Comparison of ENCODE assay signal across 33 cellular contexts in genomic region chr5:152938630-152939029, GRCh38.
A peak's percentile ranks its signal among the peaks of the same experiment; 100 is the strongest.
DNase-seq lines count a peak whose midpoint lies in the region; ATAC-seq, FAIRE-seq and TF ChIP-seq lines count a peak whose summit lies in the region.
"Had no signal": no experiment of that assay in that cellular context is flagged by ENCODE, and none has a peak within 500 bp of the region (broad histone marks: within the 10 kb centered on the region; RNA-seq: fewer than 3 reads in every experiment).

No MANE protein-coding gene starts in this region.

- no peak overlapping the region for H3K27ac ChIP-seq in right lobe of liver
- no peak overlapping the region for H3K27ac ChIP-seq in HepG2 (ENCODE audit: extremely low read length, insufficient read depth, low read length)
- H3K27ac ChIP-seq: 22Rv1; A549; BLaER1; BLaER1 treated with 17β-estradiol and CSF1 and Interleukin-3, amounts not matched to agents 10 nM and 100 nM; C4-2B had no signal

- H3K27ac Mint-ChIP-seq in HFFc6, result no peak overlapping the region
- H3K27ac Mint-ChIP-seq: B cell; CD14-positive monocyte; CD4-positive, alpha-beta memory T cell; CD4-positive, alpha-beta T cell; CD4-positive, CD25-positive, alpha-beta regulatory T cell; CD8-positive, alpha-beta memory T cell; CD8-positive, alpha-beta T cell had no signal

- TF ChIP-seq RAD21 in HepG2 (CRISPR knock-in tag; IDR thresholded peaks at IDR 0.05), result no peak

- H3K79me2 ChIP-seq in HepG2 (ENCODE audit: insufficient read depth, low read length), result no peaks in the 10 kb centered on the region

- intact Hi-C loops in right lobe of liver (cut with DNase I), result no loop called here
- intact Hi-C loops in HepG2 (cut with micrococcal nuclease; ENCODE audit: unreplicated experiment), result no loop called here

- H3K27me3 Mint-ChIP-seq in HFFc6 (ENCODE audit: insufficient read depth), result no peaks in the 10 kb centered on the region; the same call in 1 of the 2 replicates
- H3K27me3 Mint-ChIP-seq: B cell; CD4-positive, alpha-beta memory T cell; CD4-positive, alpha-beta T cell; CD4-positive, CD25-positive, alpha-beta regulatory T cell; CD8-positive, alpha-beta memory T cell had no signal

- H3K36me3 Mint-ChIP-seq in HFFc6 (ENCODE audit: low read depth), result 0 out of 2 replicates have a peak, but pooled peaks cover 5% of the 10 kb centered on the region
- H3K36me3 Mint-ChIP-seq: CD14-positive monocyte; CD4-positive, alpha-beta memory T cell; CD4-positive, CD25-positive, alpha-beta regulatory T cell; CD8-positive, alpha-beta memory T cell; CD8-positive, alpha-beta T cell had no signal

- peaks cover 20% of the 10 kb centered on the region for H3K9me3 Mint-ChIP-seq in HFFc6

- H4K20me1 ChIP-seq in HepG2 (ENCODE audit: insufficient read depth, low read length), result no peaks in the 10 kb centered on the region
- H4K20me1 ChIP-seq: BLaER1; BLaER1 treated with 17β-estradiol and CSF1 and Interleukin-3, amounts not matched to agents 10 nM and 100 nM had no signal

- H3K9me3 ChIP-seq in right lobe of liver (no peaks in the 10 kb centered on the region), HepG2 (ENCODE audit: low read length) (peaks cover 74% of the 10 kb centered on the region)
- H3K9me3 ChIP-seq: A549, BE2C, Caco-2 had no signal

- WGBS in right lobe of liver (ENCODE audit: insufficient coverage, low coverage, low lambda C conversion rate, missing lambda C conversion rate), result 33% methylated on average over 1 of the region's 1 CpG
- WGBS in HepG2 (ENCODE audit: low lambda C conversion rate), result 0% methylated on average over 1 of the region's 1 CpG

- no peak for FAIRE-seq in HepG2 (lab: Jason Lieb, UNC)
- FAIRE-seq: A204.1, A549, D721Med had no signal

- H3K4me3 Mint-ChIP-seq in HFFc6, result no peak overlapping the region
- H3K4me3 Mint-ChIP-seq: B cell; CD14-positive monocyte; CD4-positive, alpha-beta memory T cell; CD4-positive, alpha-beta T cell; CD4-positive, CD25-positive, alpha-beta regulatory T cell; CD8-positive, alpha-beta memory T cell; CD8-positive, alpha-beta T cell had no signal

- H3K4me1 ChIP-seq in right lobe of liver (no peaks in the 10 kb centered on the region), HepG2 (ENCODE audit: insufficient read depth, low read length) (no peaks in the 10 kb centered on the region)
- H3K4me1 ChIP-seq: A549, BE2C, BLaER1, Caco-2 had no signal

- in situ Hi-C loops in HepG2 (cut with HindIII; ENCODE audit: extremely low pct_ligation_motif_present, low pct_unique_long_range_greater_than_20kb), result no loop called here

- TF ChIP-seq EP300 in HepG2 (IDR thresholded peaks at IDR 0.05; ENCODE audit: low read depth in 2 of 2, low read length in 2 of 2) (no peak), HepG2 (CRISPR knock-in tag; IDR thresholded peaks at IDR 0.05; ENCODE audit: borderline replicate concordance) (no peak)

- no peaks in the 10 kb centered on the region for H3K36me3 ChIP-seq in right lobe of liver
- H3K36me3 ChIP-seq in HepG2 (replicated peaks in 1 of 2; ENCODE audit: control insufficient read depth in 1 of 2, insufficient read depth in 2 of 2, low read length in 2 of 2), result no peaks in the 10 kb centered on the region
- H3K36me3 ChIP-seq: BE2C; BLaER1; BLaER1 treated with 17β-estradiol and CSF1 and Interleukin-3, amounts not matched to agents 10 nM and 100 nM had no signal

- H3K4me2 ChIP-seq in HepG2 (ENCODE audit: low read depth, low read length), result no peak overlapping the region
- H3K4me2 ChIP-seq: A549; BLaER1; BLaER1 treated with 17β-estradiol and CSF1 and Interleukin-3, amounts not matched to agents 10 nM and 100 nM had no signal

- DNase-seq in right lobe of liver (no peak), HepG2 (ENCODE audit: low spot score) (no peak), left lobe of liver (ENCODE audit: low spot score) (no peak), HFFc6 (no peak)
- DNase-seq: 8988T; ACHN; AML-193; BE2C; C1 segment of cervical spinal cord; Caco-2; Calu3; CD4-positive, alpha-beta memory T cell; CD4-positive, alpha-beta T cell; CD4-positive, CD25-positive, alpha-beta regulatory T cell; CD8-positive, alpha-beta memory T cell; CD8-positive, alpha-beta T cell; COR-L47; DMS 273 treated with DMSO at 0.1 percent for 48 hours; DMS153; DMS53; DMS79; DMS79 treated with DMSO at 0.1 percent for 48 hours; DND-41; EL had no signal

- TF ChIP-seq CTCF in right lobe of liver (IDR thresholded peaks at IDR 0.05), result no peak
- no peak for TF ChIP-seq CTCF in HepG2 (CRISPR knock-in tag; IDR thresholded peaks at IDR 0.05)
- no peak for TF ChIP-seq CTCF in HFFc6 (IDR thresholded peaks at IDR 0.05)

- H3K4me3 ChIP-seq in right lobe of liver, result no peak overlapping the region
- no peak overlapping the region for H3K4me3 ChIP-seq in HepG2 (replicated peaks in 1 of 3; ENCODE audit: insufficient read depth in 1 of 3, low read depth in 2 of 3, low read length in 3 of 3)
- H3K4me3 ChIP-seq: A549; BLaER1; BLaER1 treated with 17β-estradiol and CSF1 and Interleukin-3, amounts not matched to agents 10 nM and 100 nM had no signal

- H3K27me3 ChIP-seq in right lobe of liver, result no peaks in the 10 kb centered on the region
- no peaks in the 10 kb centered on the region for H3K27me3 ChIP-seq in HepG2 (ENCODE audit: control insufficient read depth in 1 of 2, insufficient read depth in 2 of 2, low read length in 2 of 2)
- H3K27me3 ChIP-seq: BE2C; BLaER1; BLaER1 treated with 17β-estradiol and CSF1 and Interleukin-3, amounts not matched to agents 10 nM and 100 nM had no signal

- no peaks in the 10 kb centered on the region for H3K4me1 Mint-ChIP-seq in HFFc6 (ENCODE audit: low read depth)
- H3K4me1 Mint-ChIP-seq: B cell; CD14-positive monocyte; CD4-positive, alpha-beta memory T cell; CD4-positive, CD25-positive, alpha-beta regulatory T cell; CD8-positive, alpha-beta memory T cell had no signal

- no peak overlapping the region for H2AFZ ChIP-seq in HepG2 (ENCODE audit: low read length)

- POLR2A ChIA-PET in HepG2 (lab: Yijun Ruan, JAX), result no interaction called here

- TF ChIP-seq POLR2A in right lobe of liver (IDR thresholded peaks at IDR 0.05), result no peak
- no peak for TF ChIP-seq POLR2A in HepG2 (IDR thresholded peaks at IDR 0.05; ENCODE audit: insufficient read depth in 1 of 2, low read depth in 2 of 2, low read length in 2 of 2)

- ATAC-seq in right lobe of liver, result peak; percentile 45 to 76 (median 68)
- no peak for ATAC-seq in HepG2
- peak; percentile 77 for ATAC-seq in left lobe of liver
- ATAC-seq: A549; CD8-positive, alpha-beta T cell had no signal

- BruUV-seq in HepG2 (replicated peaks; lab: Mats Ljungman, UMichigan), result no TSS peak

- CTCF ChIA-PET in HepG2 (lab: Yijun Ruan, JAX; ENCODE audit: low intra/inter-chr PET ratio, low total read pairs), result no interaction called here

- H3K9ac ChIP-seq in HepG2 (ENCODE audit: insufficient read depth, low read depth, low read length), result no peak overlapping the region
- H3K9ac ChIP-seq: BLaER1; BLaER1 treated with 17β-estradiol and CSF1 and Interleukin-3, amounts not matched to agents 10 nM and 100 nM had no signal

TF ChIP-seq in HepG2, 621 proteins besides CTCF, POLR2A, EP300 and RAD21 (continues in another document):
- no peak for TF ChIP-seq GPN1 (CRISPR knock-in tag; IDR thresholded peaks at IDR 0.05; ENCODE audit: borderline replicate concordance)
- TF ChIP-seq ZNF280B (CRISPR knock-in tag; IDR thresholded peaks at IDR 0.05; ENCODE audit: borderline replicate concordance), result no peak
- TF ChIP-seq ZNF235 (CRISPR knock-in tag; IDR thresholded peaks at IDR 0.05; ENCODE audit: borderline replicate concordance), result no peak
- no peak for TF ChIP-seq ZNF329 (CRISPR knock-in tag; IDR thresholded peaks at IDR 0.05; ENCODE audit: low read depth)
- TF ChIP-seq ZNF652 (CRISPR knock-in tag; IDR thresholded peaks at IDR 0.05; ENCODE audit: borderline replicate concordance, low read depth), result no peak
- TF ChIP-seq FOSL1 (CRISPR knock-in tag; IDR thresholded peaks at IDR 0.05; ENCODE audit: borderline replicate concordance), result no peak
- no peak for TF ChIP-seq ZNF207 (IDR thresholded peaks at IDR 0.05; ENCODE audit: borderline replicate concordance)
- TF ChIP-seq FOSL2 (CRISPR knock-in tag; IDR thresholded peaks at IDR 0.05), result no peak
